In genomic region chr1:125119024-125119441, GRCh38 we compare ENCODE assay signal across 17 cellular contexts.
"Had no signal": no experiment of that assay in that cellular context is flagged by ENCODE, and none has a peak within 500 bp of the region (broad histone marks: within the 10 kb centered on the region; RNA-seq: fewer than 3 reads in every experiment).

No MANE protein-coding gene starts in this region.

- H3K9me3 ChIP-seq: pancreas, psoas muscle had no signal

- H3K4me3 ChIP-seq: left ventricle myocardium inferior, mucosa of descending colon, pancreas, psoas muscle, skin epidermis, suprapubic skin, thoracic aorta, tibial artery, uterus had no signal

- H3K27ac ChIP-seq: left ventricle myocardium inferior, pancreas, psoas muscle, skin epidermis, suprapubic skin, thoracic aorta, tibial artery, uterus had no signal

- H3K27me3 ChIP-seq: pancreas, suprapubic skin, tibial artery, uterus had no signal

- H3K36me3 ChIP-seq: left ventricle myocardium inferior, pancreas, suprapubic skin, thoracic aorta, tibial artery, uterus had no signal

- H3K4me1 ChIP-seq: left ventricle myocardium inferior, pancreas, psoas muscle, suprapubic skin, tibial artery, uterus had no signal

- FAIRE-seq: pancreas had no signal

- DNase-seq: hippocampal formation; left ventricle myocardium inferior; midbrain; naive thymus-derived CD4-positive, alpha-beta T cell; psoas muscle; stimulated activated CD4-positive, alpha-beta T cell treated with anti-CD3 and anti-CD28 coated beads, Interleukin-12 subunit alpha, Interleukin-12 subunit beta, amount 100 ng/mL, for 4 hours; stimulated activated CD4-positive, alpha-beta T cell treated with anti-CD3 and anti-CD28 coated beads, Interleukin-15, amount 100 ng/mL, for 24 hours; stimulated activated CD4-positive, alpha-beta T cell treated with anti-CD3 and anti-CD28 coated beads, Interleukin-2, amount 100 ng/mL, for 24 hours; stimulated activated naive B cell treated with anti-CD40 and anti-IgM and Interleukin-4, amounts not matched to agents 10 μg/mL and 1 μg/mL and 100 μg/mL, for 72 hours; tibial artery; trophoblast cell; uterus had no signal
